ENCODE assay signal across 13 cellular contexts in the genomic region with DNA sequence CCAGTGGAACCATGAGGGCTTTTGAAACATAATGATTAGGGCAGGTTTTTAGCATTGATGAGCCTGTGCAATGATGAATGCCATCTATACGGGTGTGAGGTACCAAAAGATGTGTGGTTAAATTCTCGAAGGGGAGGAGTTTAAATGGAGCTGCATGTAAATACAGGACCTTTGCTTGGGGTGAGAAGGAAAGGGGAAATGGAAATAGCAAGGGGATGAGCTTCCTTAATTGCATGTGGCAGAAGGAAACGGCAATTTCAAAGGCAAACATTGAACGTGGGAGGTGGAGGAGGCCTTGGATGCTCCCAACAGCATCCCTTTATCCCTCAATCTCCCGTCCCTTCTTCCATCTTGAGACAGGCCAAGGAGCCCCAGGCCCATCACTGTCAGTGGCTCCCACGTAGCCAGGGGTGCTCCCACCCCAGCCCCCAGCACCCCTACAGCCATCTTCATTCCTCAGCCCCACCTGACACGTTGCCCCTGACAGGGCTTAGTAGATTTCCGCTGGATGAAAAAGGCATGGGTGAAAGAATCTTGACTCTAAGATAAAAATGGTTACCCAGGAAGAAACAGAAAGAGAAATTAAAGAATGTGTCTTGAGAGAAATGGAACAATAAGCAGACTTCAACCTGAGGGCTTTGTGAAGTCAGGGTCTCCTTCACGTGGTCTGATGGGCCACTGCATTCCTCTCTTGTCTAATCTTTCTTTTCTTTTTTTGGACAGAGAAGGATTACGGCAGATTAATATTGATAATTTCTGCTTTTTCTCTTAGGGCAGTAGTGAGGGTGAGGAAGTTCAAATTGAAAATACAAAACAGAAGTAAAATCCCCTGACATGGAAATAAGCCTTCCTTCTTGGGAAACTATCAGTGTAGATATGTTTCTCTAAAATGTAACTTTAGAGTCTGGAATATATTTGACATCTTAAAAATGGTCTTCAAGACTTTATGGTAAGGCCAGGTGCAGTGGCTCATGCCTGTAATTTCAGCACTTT. TPM values are rescaled to one million over a fixed set of nuclear protein-coding genes. Genes with fewer than 3 reads are reported as not detected.
DNase-seq lines count a peak whose midpoint lies in the region; ATAC-seq and TF ChIP-seq lines count a peak whose summit lies in the region.
"Had no signal": no experiment of that assay in that cellular context is flagged by ENCODE, and none has a peak within 500 bp of the region (broad histone marks: within the 10 kb centered on the region; RNA-seq: fewer than 3 reads in every experiment).

No MANE protein-coding gene starts in this region.

- H3K4me3 ChIP-seq in GM12865 (ENCODE audit: low read depth, low read length) (no peak overlapping the region), mucosa of descending colon (no peak overlapping the region)
- H3K4me3 ChIP-seq: prostate gland had no signal

- DNase-seq in GM12865 (ENCODE audit: low read depth) (peak; percentile 29), Kasumi-1 (lab: John Stamatoyannopoulos, UW) (peak; percentile 44 to 48), mucosa of descending colon (no peak), NCI-H226 (no peak), retina (no peak), NCI-H2029 (lab: John Stamatoyannopoulos, UW) (no peak)
- DNase-seq in activated CD8-positive, alpha-beta T cell treated with anti-CD3 and anti-CD28 coated beads, Interleukin-2, amount 10 ng/mL, durations not matched to agents 7 days and 5 days, result no peak
- DNase-seq: foreskin fibroblast, NCI-H345, trophoblast cell had no signal

- no peaks in the 10 kb centered on the region for H3K4me1 ChIP-seq in mucosa of descending colon (ENCODE audit: low read depth)
- H3K4me1 ChIP-seq: prostate gland had no signal

- no peaks in the 10 kb centered on the region for H3K36me3 ChIP-seq in mucosa of descending colon (ENCODE audit: low read depth)
- H3K36me3 ChIP-seq: prostate gland had no signal

- intact Hi-C loops in mucosa of descending colon (cut with DNase I, micrococcal nuclease), result no loop called here

- peaks cover 59% of the 10 kb centered on the region for H3K36me3 Mint-ChIP-seq in activated CD8-positive, alpha-beta T cell treated with anti-CD3 and anti-CD28 coated beads, Interleukin-2, amount 10 ng/mL, durations not matched to agents 7 days and 5 days (ENCODE audit: low read depth)

- no peaks in the 10 kb centered on the region for H3K9me3 Mint-ChIP-seq in activated CD8-positive, alpha-beta T cell treated with anti-CD3 and anti-CD28 coated beads, Interleukin-2, amount 10 ng/mL, durations not matched to agents 7 days and 5 days (ENCODE audit: insufficient read depth)

- CTCF ChIA-PET in activated CD8-positive, alpha-beta T cell treated with anti-CD3 and anti-CD28 coated beads, Interleukin-2, amount 10 ng/mL, durations not matched to agents 7 days and 5 days (lab: Charles Lee), result no interaction called here

- POLR2A ChIA-PET in activated CD8-positive, alpha-beta T cell treated with anti-CD3 and anti-CD28 coated beads, Interleukin-2, amount 10 ng/mL, durations not matched to agents 7 days and 5 days (lab: Charles Lee), result interaction anchor here (0.6 kb wide), 1 partner anchor 16 kb away, joined by 3 read pairs; no protein-coding TSS in a partner anchor

- peak overlapping the region; percentile 30 for H3K27ac Mint-ChIP-seq in activated CD8-positive, alpha-beta T cell treated with anti-CD3 and anti-CD28 coated beads, Interleukin-2, amount 10 ng/mL, durations not matched to agents 7 days and 5 days

- no peaks in the 10 kb centered on the region for H3K9me3 ChIP-seq in mucosa of descending colon
- H3K9me3 ChIP-seq: prostate gland had no signal

- ATAC-seq in activated CD8-positive, alpha-beta T cell treated with anti-CD3 and anti-CD28 coated beads, Interleukin-2, amount 10 ng/mL, durations not matched to agents 7 days and 5 days, result no peak
- ATAC-seq in mucosa of descending colon (peak; percentile 38), HG03139 (IDR thresholded peaks at IDR 0.05; ENCODE audit: unreplicated experiment) (no peak)
- ATAC-seq: left lobe of liver had no signal

- no peak overlapping the region for H3K4me3 Mint-ChIP-seq in activated CD8-positive, alpha-beta T cell treated with anti-CD3 and anti-CD28 coated beads, Interleukin-2, amount 10 ng/mL, durations not matched to agents 7 days and 5 days

- no peaks in the 10 kb centered on the region for H3K27me3 Mint-ChIP-seq in activated CD8-positive, alpha-beta T cell treated with anti-CD3 and anti-CD28 coated beads, Interleukin-2, amount 10 ng/mL, durations not matched to agents 7 days and 5 days (ENCODE audit: low read depth)

- TF ChIP-seq CTCF in GM12865 (IDR thresholded peaks at IDR 0.05; ENCODE audit: insufficient read depth, low read depth, low read length, missing control alignments) (no peak), mucosa of descending colon (IDR thresholded peaks at IDR 0.05) (no peak)

- H3K4me1 Mint-ChIP-seq in activated CD8-positive, alpha-beta T cell treated with anti-CD3 and anti-CD28 coated beads, Interleukin-2, amount 10 ng/mL, durations not matched to agents 7 days and 5 days (ENCODE audit: low read depth), result peaks cover 40% of the 10 kb centered on the region

RNA-seq across cellular contexts. Expression of a gene that starts 32.6 kb away (rescaled TPM):
- total RNA-seq in activated CD8-positive, alpha-beta T cell treated with anti-CD3 and anti-CD28 coated beads, Interleukin-2, amount 10 ng/mL, durations not matched to agents 7 days and 5 days, result 100 to 1,000 TPM; 108 to 122 TPM
- 10 to 100 TPM in 1 of 3 donors, 1 to 10 TPM in 2; 8.2 to 14.4 (median 9.1) TPM for total RNA-seq in mucosa of descending colon

Comparison
In these comparisons a context has a peak if more than half of its experiments do, and no peak if none do; other contexts are left out.
1. DNase-seq: peak in GM12865 (single experiment) and Kasumi-1 (2 of 2); none in activated CD8-positive, alpha-beta T cell treated with anti-CD3 and anti-CD28 coated beads, Interleukin-2, amount 10 ng/mL, durations not matched to agents 7 days and 5 days (single experiment), mucosa of descending colon (0 of 3), NCI-H226 (single experiment), retina (single experiment) and NCI-H2029 (single experiment).
2. RNA of a gene that starts 32.6 kb away (total RNA-seq): 108 to 122 TPM in activated CD8-positive, alpha-beta T cell treated with anti-CD3 and anti-CD28 coated beads, Interleukin-2, amount 10 ng/mL, durations not matched to agents 7 days and 5 days; 8.2 to 14.4 TPM in mucosa of descending colon; every median in the first group is over 4 times any median in the second.